ENCODE assay signal across 9 cellular contexts in the genomic region with DNA sequence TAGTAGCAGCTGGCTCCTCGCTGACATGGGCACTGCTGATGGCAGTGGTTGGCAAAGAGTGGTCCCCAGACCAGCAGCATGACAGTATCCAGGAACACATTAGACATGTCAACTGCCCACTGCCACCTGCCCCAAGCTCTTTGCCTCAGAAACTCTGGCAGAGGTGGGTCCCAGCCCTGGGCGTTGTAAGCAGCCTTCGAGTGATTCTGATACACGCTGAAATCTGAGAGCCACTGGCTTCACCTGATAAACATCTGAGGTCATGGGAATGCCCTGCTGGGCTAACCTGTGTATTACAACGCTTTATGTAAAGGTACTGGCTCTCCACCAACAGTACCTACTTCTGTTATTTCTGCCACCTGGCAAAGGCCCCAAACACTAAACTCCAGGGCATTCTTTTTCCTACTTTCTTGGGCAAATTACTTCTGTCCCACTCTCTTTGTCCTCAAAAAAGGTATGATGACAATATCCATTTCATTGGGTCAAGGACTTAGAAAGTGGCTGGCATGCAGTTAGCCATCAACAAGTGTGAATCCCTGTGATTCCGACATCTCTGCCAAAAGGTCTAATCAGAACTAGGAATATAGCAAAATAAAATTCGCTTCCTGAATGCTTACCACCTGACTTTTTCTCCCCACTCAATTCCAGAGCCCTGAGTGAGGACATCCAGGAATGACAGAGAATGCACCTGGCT. TPM values are rescaled to one million over a fixed set of nuclear protein-coding genes. Genes with fewer than 3 reads are reported as not detected.
DNase-seq lines count a peak whose midpoint lies in the region; ATAC-seq and TF ChIP-seq lines count a peak whose summit lies in the region.
"Had no signal": no experiment of that assay in that cellular context is flagged by ENCODE, and none has a peak within 500 bp of the region (broad histone marks: within the 10 kb centered on the region; RNA-seq: fewer than 3 reads in every experiment).

No MANE protein-coding gene starts in this region.

- no peaks in the 10 kb centered on the region for H3K9me3 ChIP-seq in colonic mucosa

- no peak overlapping the region for H3K4me3 ChIP-seq in BJ (ENCODE audit: low read depth, low read length)
- no peak overlapping the region for H3K4me3 ChIP-seq in colonic mucosa

- H3K4me3 Mint-ChIP-seq in stimulated activated naive B cell treated with anti-CD40 and anti-IgM and Interleukin-4, amounts not matched to agents 10 μg/mL and 1 μg/mL and 100 μg/mL, for 72 hours, result no peak overlapping the region
- H3K4me3 Mint-ChIP-seq: activated naive CD4-positive, alpha-beta T cell treated with anti-CD3 and anti-CD28 coated beads, Interleukin-2, amount 50 U/mL, for 24 hours had no signal

- H3K27ac Mint-ChIP-seq in stimulated activated naive B cell treated with anti-CD40 and anti-IgM and Interleukin-4, amounts not matched to agents 10 μg/mL and 1 μg/mL and 100 μg/mL, for 72 hours, result no peak overlapping the region

- no peaks in the 10 kb centered on the region for H3K27me3 ChIP-seq in BJ (ENCODE audit: control insufficient read depth, insufficient read depth, low read length)
- H3K27me3 ChIP-seq in colonic mucosa, result no peaks in the 10 kb centered on the region

- intact Hi-C loops in colonic mucosa (cut with DNase I), result no loop called here

- DNase-seq in BJ (ENCODE audit: low read depth) (no peak), colonic mucosa (no peak), DMS114 treated with DMSO at 0.1 percent for 48 hours (lab: John Stamatoyannopoulos, UW; ENCODE audit: unreplicated experiment) (no peak), GDM1 (lab: John Stamatoyannopoulos, UW) (no peak)
- DNase-seq in stimulated activated naive B cell treated with anti-CD40 and anti-IgM and Interleukin-4, amounts not matched to agents 10 μg/mL and 1 μg/mL and 100 μg/mL, for 72 hours, result no peak

- no peak overlapping the region for H3K27ac ChIP-seq in colonic mucosa

- POLR2A ChIA-PET in BJ (lab: Charles Lee), result no interaction called here

- peaks cover 42 to 79% of the 10 kb centered on the region in 2 donors for H3K4me1 Mint-ChIP-seq in stimulated activated naive B cell treated with anti-CD40 and anti-IgM and Interleukin-4, amounts not matched to agents 10 μg/mL and 1 μg/mL and 100 μg/mL, for 72 hours

- H3K4me1 ChIP-seq in colonic mucosa, result no peaks in the 10 kb centered on the region

- CTCF ChIA-PET in BJ (lab: Yijun Ruan, JAX), result interaction anchor here (0.6 kb wide), 1 partner anchor 53 kb away, joined by 3 read pairs; no protein-coding TSS in a partner anchor

- TF ChIP-seq CTCF in BJ (IDR thresholded peaks at IDR 0.05; ENCODE audit: insufficient read depth, low read depth, low read length) (0 out of 2 replicates have a peak, but pooled peaks have one; percentile 1), LNCAP (IDR thresholded peaks at IDR 0.05) (peak; percentile 48; the same call in 1 of the 2 replicates), colonic mucosa (IDR thresholded peaks at IDR 0.05) (peak; percentile 25)

- ATAC-seq in GM18907 (IDR thresholded peaks at IDR 0.05; ENCODE audit: unreplicated experiment) (peak; percentile 39), GM19023 (IDR thresholded peaks at IDR 0.05; ENCODE audit: unreplicated experiment) (no peak)
- peak; percentile 74 to 76 for ATAC-seq in stimulated activated naive B cell treated with anti-CD40 and anti-IgM and Interleukin-4, amounts not matched to agents 10 μg/mL and 1 μg/mL and 100 μg/mL, for 72 hours (replicated peaks)

- H3K36me3 ChIP-seq in BJ (ENCODE audit: control insufficient read depth, insufficient read depth, low read length) (no peaks in the 10 kb centered on the region), colonic mucosa (no peaks in the 10 kb centered on the region)

- peaks cover 3 to 6% of the 10 kb centered on the region in 2 donors for H3K36me3 Mint-ChIP-seq in stimulated activated naive B cell treated with anti-CD40 and anti-IgM and Interleukin-4, amounts not matched to agents 10 μg/mL and 1 μg/mL and 100 μg/mL, for 72 hours
- H3K36me3 Mint-ChIP-seq: activated naive CD4-positive, alpha-beta T cell treated with anti-CD3 and anti-CD28 coated beads, Interleukin-2, amount 50 U/mL, for 24 hours had no signal

- no peaks in the 10 kb centered on the region for H3K27me3 Mint-ChIP-seq in stimulated activated naive B cell treated with anti-CD40 and anti-IgM and Interleukin-4, amounts not matched to agents 10 μg/mL and 1 μg/mL and 100 μg/mL, for 72 hours
- H3K27me3 Mint-ChIP-seq: activated naive CD4-positive, alpha-beta T cell treated with anti-CD3 and anti-CD28 coated beads, Interleukin-2, amount 50 U/mL, for 24 hours had no signal

- H3K9me3 Mint-ChIP-seq in stimulated activated naive B cell treated with anti-CD40 and anti-IgM and Interleukin-4, amounts not matched to agents 10 μg/mL and 1 μg/mL and 100 μg/mL, for 72 hours, result no peaks in the 10 kb centered on the region
- H3K9me3 Mint-ChIP-seq: activated naive CD4-positive, alpha-beta T cell treated with anti-CD3 and anti-CD28 coated beads, Interleukin-2, amount 50 U/mL, for 24 hours had no signal

- H3K9ac ChIP-seq in colonic mucosa (ENCODE audit: low read depth in 2 of 2, low read length in 2 of 2), result no peak overlapping the region

RNA-seq across cellular contexts. Expression of a gene that starts 9.2 kb away (rescaled TPM):
- polyA plus RNA-seq in BJ (2011; rRNA removed), result 18.9 and 21.1 TPM in 2 replicates
- 12.1 and 16.0 TPM in 2 replicates for polyA minus RNA-seq in BJ (2011; rRNA and poly(A)+ RNA removed)
- total RNA-seq in colonic mucosa, result 10 to 100 TPM; 19.4 to 19.5 TPM
